Comparison of ENCODE assay signal across 31 cellular contexts in genomic region chr3:151931171-151931570, GRCh38. TPM values are rescaled to one million over a fixed set of nuclear protein-coding genes. Genes with fewer than 3 reads are reported as not detected.
DNase-seq lines count a peak whose midpoint lies in the region; ATAC-seq and TF ChIP-seq lines count a peak whose summit lies in the region.
"Had no signal": no experiment of that assay in that cellular context is flagged by ENCODE, and none has a peak within 500 bp of the region (broad histone marks: within the 10 kb centered on the region; RNA-seq: fewer than 3 reads in every experiment).

No MANE protein-coding gene starts in this region.

- no peaks in the 10 kb centered on the region for H3K4me1 Mint-ChIP-seq in natural killer cell treated with Interleukin-12 subunit alpha and Interleukin-12 subunit beta and Interleukin-15 and Interleukin-18, amount 100 ng/mL, for 72 hours (ENCODE audit: low read depth in 2 of 2)
- H3K4me1 Mint-ChIP-seq: activated naive CD8-positive, alpha-beta T cell treated with anti-CD3 and anti-CD28 coated beads for 36 hours; immature natural killer cell; memory B cell; neural crest cell had no signal

- H2AFZ ChIP-seq in SK-N-SH (ENCODE audit: low read depth) (no peak overlapping the region), OCI-LY7 (ENCODE audit: low read length) (no peak overlapping the region)

- peaks cover 0 to 13% of the 10 kb centered on the region in 2 experiments; a peak in 2 of 4 replicates for H3K4me1 ChIP-seq in SK-N-SH (ENCODE audit: control insufficient read depth in 1 of 2, insufficient read depth in 2 of 2, low read depth in 1 of 2, low read length in 1 of 2)
- no peaks in the 10 kb centered on the region for H3K4me1 ChIP-seq in OCI-LY7 (ENCODE audit: insufficient read depth, low read length, poor library complexity, severe bottlenecking)
- H3K4me1 ChIP-seq: left lung had no signal

- H3K9me3 ChIP-seq in SK-N-SH (no peaks in the 10 kb centered on the region), OCI-LY7 (ENCODE audit: low read length) (no peaks in the 10 kb centered on the region)
- H3K9me3 ChIP-seq: left lung had no signal

- no peak overlapping the region for H3K27ac Mint-ChIP-seq in natural killer cell treated with Interleukin-12 subunit alpha and Interleukin-12 subunit beta and Interleukin-15 and Interleukin-18, amount 100 ng/mL, for 72 hours
- H3K27ac Mint-ChIP-seq: activated naive CD8-positive, alpha-beta T cell treated with anti-CD3 and anti-CD28 coated beads for 36 hours; immature natural killer cell; memory B cell had no signal

- no peak for TF ChIP-seq RAD21 in SK-N-SH (IDR thresholded peaks at IDR 0.05; ENCODE audit: low read length)

- peak; percentile 43 for ATAC-seq in sciatic nerve
- ATAC-seq in HG03354 (IDR thresholded peaks at IDR 0.05; ENCODE audit: poor library complexity, severe bottlenecking, unreplicated experiment), result no peak
- ATAC-seq in natural killer cell treated with Interleukin-12 subunit alpha and Interleukin-12 subunit beta and Interleukin-15 and Interleukin-18, amount 100 ng/mL, for 72 hours, result no peak
- ATAC-seq: esophagus mucosa; HCT116; HepG2; left lung; stimulated activated naive CD8-positive, alpha-beta T cell treated with anti-CD3 and anti-CD28 coated beads, Interleukin-15, Interleukin-2, amounts not matched to agents 100 U/mL and 50 U/mL, for 24 hours had no signal

- H3K9me3 Mint-ChIP-seq in natural killer cell treated with Interleukin-12 subunit alpha and Interleukin-12 subunit beta and Interleukin-15 and Interleukin-18, amount 100 ng/mL, for 72 hours, result no peaks in the 10 kb centered on the region
- H3K9me3 Mint-ChIP-seq: activated naive CD8-positive, alpha-beta T cell treated with anti-CD3 and anti-CD28 coated beads for 36 hours; immature natural killer cell; memory B cell had no signal

- 3% methylated on average over 1 of the region's 1 CpG for WGBS in SK-N-SH (ENCODE audit: low lambda C conversion rate)

- no peaks in the 10 kb centered on the region for H3K36me3 Mint-ChIP-seq in natural killer cell treated with Interleukin-12 subunit alpha and Interleukin-12 subunit beta and Interleukin-15 and Interleukin-18, amount 100 ng/mL, for 72 hours
- H3K36me3 Mint-ChIP-seq: activated naive CD8-positive, alpha-beta T cell treated with anti-CD3 and anti-CD28 coated beads for 36 hours; immature natural killer cell; memory B cell had no signal

- POLR2A ChIA-PET in SK-N-SH (lab: Yijun Ruan, JAX), result no interaction called here
- POLR2A ChIA-PET in OCI-LY7 (lab: Charles Lee), result no interaction called here

- peak overlapping the region; percentile 11; the same call in 1 of the 2 replicates for H3K4me2 ChIP-seq in SK-N-SH
- no peak overlapping the region for H3K4me2 ChIP-seq in OCI-LY7 (ENCODE audit: low read length)

- DNase-seq in ELR (ENCODE audit: low read depth) (peak; percentile 53), SK-N-SH (no peak), fibroblast of gingiva (ENCODE audit: low read depth) (peak; percentile 6), sciatic nerve (ENCODE audit: low spot score) (no peak), OCI-LY7 (ENCODE audit: low spot score) (no peak), SHP77 treated with DMSO at 0.1 percent for 48 hours (lab: John Stamatoyannopoulos, UW) (no peak)
- no peak for DNase-seq in natural killer cell treated with Interleukin-12 subunit alpha and Interleukin-12 subunit beta and Interleukin-15 and Interleukin-18, amount 100 ng/mL, for 72 hours (ENCODE audit: low spot score)
- DNase-seq: ACHN; activated CD4-positive, alpha-beta T cell treated with anti-CD3 and anti-CD28 coated beads for 4 hours; activated naive CD8-positive, alpha-beta T cell treated with anti-CD3 and anti-CD28 coated beads for 36 hours; aorta; DMS153; hypothalamus; immature natural killer cell; Karpas-422; left lung; NCI-H1417 treated with DMSO at 0.1 percent for 48 hours; NCI-H226; NCI-H69; SHP77; stimulated activated CD4-positive, alpha-beta T cell treated with anti-CD3 and anti-CD28 coated beads, Interleukin-1b, Interleukin-23, amount 100 ng/mL, for 48 hours; stimulated activated naive CD8-positive, alpha-beta T cell treated with anti-CD3 and anti-CD28 coated beads, Interleukin-15, Interleukin-2, amounts not matched to agents 100 U/mL and 50 U/mL, for 24 hours; T-helper 9 cell; WERI-Rb-1 had no signal

- TF ChIP-seq CTCF in SK-N-SH (IDR thresholded peaks at IDR 0.05) (no peak), OCI-LY7 (conservative IDR thresholded peaks at IDR 0.05; ENCODE audit: low read length) (no peak)

- no peak for TF ChIP-seq EP300 in SK-N-SH (IDR thresholded peaks at IDR 0.05; ENCODE audit: borderline replicate concordance in 1 of 2, low read depth in 1 of 2, low read length in 1 of 2)

- H4K20me1 ChIP-seq in SK-N-SH (ENCODE audit: insufficient read depth), result no peaks in the 10 kb centered on the region
- H4K20me1 ChIP-seq in OCI-LY7 (ENCODE audit: insufficient read depth, low read length), result no peaks in the 10 kb centered on the region

- H3K36me3 ChIP-seq in SK-N-SH (replicated peaks in 1 of 2; ENCODE audit: control insufficient read depth in 1 of 2, insufficient read depth in 2 of 2, low read length in 1 of 2) (no peaks in the 10 kb centered on the region), OCI-LY7 (ENCODE audit: insufficient read depth, low read length) (no peaks in the 10 kb centered on the region)
- H3K36me3 ChIP-seq: left lung, WERI-Rb-1 had no signal

- CTCF ChIA-PET in SK-N-SH (lab: Yijun Ruan, JAX) (no interaction called here), OCI-LY7 (lab: Charles Lee; ENCODE audit: unreplicated experiment) (no interaction called here)

- no peak overlapping the region for H3K4me3 ChIP-seq in SK-N-SH (ENCODE audit: low read depth in 2 of 2, low read length in 1 of 2)
- no peak overlapping the region for H3K4me3 ChIP-seq in OCI-LY7 (ENCODE audit: low read depth, low read length, poor library complexity, severe bottlenecking)
- H3K4me3 ChIP-seq: left lung had no signal

- H3K27ac ChIP-seq in SK-N-SH (ENCODE audit: low read depth in 2 of 2, low read length in 1 of 2) (peak overlapping the region; percentile 47 to 90; a peak in 3 of 4 replicates), OCI-LY7 (ENCODE audit: low read depth, low read length, poor library complexity, severe bottlenecking) (no peak overlapping the region)
- H3K27ac ChIP-seq: left lung, WERI-Rb-1 had no signal

- H3K27me3 ChIP-seq in SK-N-SH (ENCODE audit: insufficient read depth), result no peaks in the 10 kb centered on the region
- H3K27me3 ChIP-seq: left lung had no signal

- peak overlapping the region; percentile 44 for H3K9ac ChIP-seq in SK-N-SH

- no peaks in the 10 kb centered on the region for H3K27me3 Mint-ChIP-seq in natural killer cell treated with Interleukin-12 subunit alpha and Interleukin-12 subunit beta and Interleukin-15 and Interleukin-18, amount 100 ng/mL, for 72 hours
- H3K27me3 Mint-ChIP-seq: activated naive CD8-positive, alpha-beta T cell treated with anti-CD3 and anti-CD28 coated beads for 36 hours had no signal

- no TSS peak for BruUV-seq in OCI-LY7 (replicated peaks; lab: Mats Ljungman, UMichigan)

- H3F3A ChIP-seq in SK-N-SH (replicated peaks; ENCODE audit: insufficient read depth), result peaks cover 43% of the 10 kb centered on the region

- intact Hi-C loops in sciatic nerve (cut with DNase I) (no loop called here), OCI-LY7 (cut with micrococcal nuclease; ENCODE audit: unreplicated experiment) (no loop called here)

- no peaks in the 10 kb centered on the region for H3K9me2 ChIP-seq in SK-N-SH
- no peaks in the 10 kb centered on the region for H3K9me2 ChIP-seq in OCI-LY7 (ENCODE audit: insufficient read depth, low read length)

- H3K79me2 ChIP-seq in SK-N-SH (ENCODE audit: insufficient read depth), result peaks cover 17% of the 10 kb centered on the region
- no peaks in the 10 kb centered on the region for H3K79me2 ChIP-seq in OCI-LY7 (ENCODE audit: insufficient read depth, low read depth, low read length)

- no peak overlapping the region for H3K4me3 Mint-ChIP-seq in natural killer cell treated with Interleukin-12 subunit alpha and Interleukin-12 subunit beta and Interleukin-15 and Interleukin-18, amount 100 ng/mL, for 72 hours
- H3K4me3 Mint-ChIP-seq: activated naive CD8-positive, alpha-beta T cell treated with anti-CD3 and anti-CD28 coated beads for 36 hours; immature natural killer cell; memory B cell; neural crest cell had no signal

TF ChIP-seq in SK-N-SH, 30 proteins besides CTCF, POLR2A, EP300 and RAD21:
- TF ChIP-seq FOSL2 (IDR thresholded peaks at IDR 0.05; ENCODE audit: borderline replicate concordance, low read depth) (peak; percentile 32; the same call in 1 of the 2 replicates), NRF1 (IDR thresholded peaks at IDR 0.05; ENCODE audit: low read depth, low read length) (no peak)

RNA-seq across cellular contexts. Expression of gene SUCNR1, which starts 57.7 kb away (rescaled TPM):
- polyA plus RNA-seq in SK-N-SH (2012; rRNA removed), result 1.5 and 2.9 TPM in 2 replicates
- polyA plus RNA-seq in SK-N-SH (2012; cell fraction: cytosol; rRNA removed), result 3.5 and 4.6 TPM in 2 replicates
- 1.1 and 3.5 TPM in 2 replicates for polyA plus RNA-seq in SK-N-SH (2012; cell fraction: nucleus; rRNA removed)
- 2.5 TPM for total RNA-seq in sciatic nerve
- not detected in 2 replicates for total RNA-seq in OCI-LY7 (2014; rRNA removed; shearing (Covaris generic))
- total RNA-seq in OCI-LY7 (2022), result not detected in 2 replicates
- not detected for total RNA-seq in natural killer cell treated with Interleukin-12 subunit alpha and Interleukin-12 subunit beta and Interleukin-15 and Interleukin-18, amount 100 ng/mL, for 72 hours
- total RNA-seq: esophagus mucosa, HepG2, neural crest cell had no signal
- polyA plus RNA-seq: BJ had no signal

Comparison
In these comparisons a context has a peak if more than half of its experiments do, and no peak if none do; other contexts are left out.
1. DNase-seq: peak in ELR (single experiment) and fibroblast of gingiva (single experiment); none in SK-N-SH (single experiment), sciatic nerve (single experiment), OCI-LY7 (single experiment), natural killer cell treated with Interleukin-12 subunit alpha and Interleukin-12 subunit beta and Interleukin-15 and Interleukin-18, amount 100 ng/mL, for 72 hours (single experiment) and SHP77 treated with DMSO at 0.1 percent for 48 hours (single experiment).